ENCODE assay signal across 9 cellular contexts in genomic region chr12:51023625-51024395, GRCh38. TPM values are rescaled to one million over a fixed set of nuclear protein-coding genes. Genes with fewer than 3 reads are reported as not detected.
A peak's percentile ranks its signal among the peaks of the same experiment; 100 is the strongest.
DNase-seq lines count a peak whose midpoint lies in the region; ATAC-seq and TF ChIP-seq lines count a peak whose summit lies in the region.
"Had no signal": no experiment of that assay in that cellular context is flagged by ENCODE, and none has a peak within 500 bp of the region (broad histone marks: within the 10 kb centered on the region; RNA-seq: fewer than 3 reads in every experiment).

No MANE protein-coding gene starts in this region.

- TF ChIP-seq CTCF in AG10803 (conservative IDR thresholded peaks at IDR 0.05; ENCODE audit: low read length) (no peak), colonic mucosa (IDR thresholded peaks at IDR 0.05) (no peak)

- DNase-seq in AG10803 (ENCODE audit: low read depth) (no peak), M059J (ENCODE audit: low read depth) (peak; percentile 7), colonic mucosa (no peak), NCI-H2081 treated with DMSO at 0.1 percent for 48 hours (lab: John Stamatoyannopoulos, UW) (no peak)
- no peak for DNase-seq in natural killer cell treated with Interleukin-12 subunit alpha and Interleukin-12 subunit beta and Interleukin-15 and Interleukin-18, amount 100 ng/mL, for 72 hours (ENCODE audit: low spot score)
- DNase-seq in effector CD8-positive, alpha-beta T cell (lab: John Stamatoyannopoulos, UW) = no peak
- no peak for DNase-seq in stimulated activated CD8-positive, alpha-beta memory T cell treated with anti-CD3 and anti-CD28 coated beads, Interleukin-4, amount 100 ng/mL, for 48 hours

- peak overlapping the region; percentile 95 for H3K4me3 Mint-ChIP-seq in natural killer cell treated with Interleukin-12 subunit alpha and Interleukin-12 subunit beta and Interleukin-15 and Interleukin-18, amount 100 ng/mL, for 72 hours

- no peaks in the 10 kb centered on the region for H3K27me3 ChIP-seq in colonic mucosa

- intact Hi-C loops in colonic mucosa (cut with DNase I) = no loop called here

- H3K4me3 ChIP-seq in AG10803 (ENCODE audit: low read length) (peak overlapping the region; percentile 79), colonic mucosa (peak overlapping the region; percentile 87)

- H3K36me3 Mint-ChIP-seq in natural killer cell treated with Interleukin-12 subunit alpha and Interleukin-12 subunit beta and Interleukin-15 and Interleukin-18, amount 100 ng/mL, for 72 hours = no peaks in the 10 kb centered on the region

- no peaks in the 10 kb centered on the region for H3K36me3 ChIP-seq in colonic mucosa
- H3K36me3 ChIP-seq: neutrophil had no signal

- no peaks in the 10 kb centered on the region for H3K9me3 ChIP-seq in colonic mucosa
- H3K9me3 ChIP-seq: neutrophil had no signal

- H3K27ac ChIP-seq in colonic mucosa = peak overlapping the region; percentile 96
- H3K27ac ChIP-seq: neutrophil had no signal

- no peaks in the 10 kb centered on the region for H3K4me1 ChIP-seq in colonic mucosa

- peak overlapping the region; percentile 37 to 41 for H3K9ac ChIP-seq in colonic mucosa (ENCODE audit: low read depth in 2 of 2, low read length in 2 of 2)

- H3K9me3 Mint-ChIP-seq in natural killer cell treated with Interleukin-12 subunit alpha and Interleukin-12 subunit beta and Interleukin-15 and Interleukin-18, amount 100 ng/mL, for 72 hours = no peaks in the 10 kb centered on the region

- peak overlapping the region; percentile 92 to 93 for H3K27ac Mint-ChIP-seq in natural killer cell treated with Interleukin-12 subunit alpha and Interleukin-12 subunit beta and Interleukin-15 and Interleukin-18, amount 100 ng/mL, for 72 hours

- no peak for ATAC-seq in natural killer cell treated with Interleukin-12 subunit alpha and Interleukin-12 subunit beta and Interleukin-15 and Interleukin-18, amount 100 ng/mL, for 72 hours
- no peak for ATAC-seq in HG03342 (IDR thresholded peaks at IDR 0.05; ENCODE audit: unreplicated experiment)

- H3K27me3 Mint-ChIP-seq in natural killer cell treated with Interleukin-12 subunit alpha and Interleukin-12 subunit beta and Interleukin-15 and Interleukin-18, amount 100 ng/mL, for 72 hours = peaks cover 0 to 4% of the 10 kb centered on the region in 2 donors

- H3K4me1 Mint-ChIP-seq in natural killer cell treated with Interleukin-12 subunit alpha and Interleukin-12 subunit beta and Interleukin-15 and Interleukin-18, amount 100 ng/mL, for 72 hours (ENCODE audit: low read depth in 2 of 2) = peaks cover 40 to 48% of the 10 kb centered on the region in 2 donors

RNA-seq across cellular contexts. Expression of gene SLC11A2, which starts 2.4 kb away (rescaled TPM):
- total RNA-seq in M059J (2014; rRNA removed; shearing (Covaris generic)) = 13.7 and 17.9 TPM in 2 replicates
- 10 to 100 TPM; 51.6 to 52.0 TPM for total RNA-seq in colonic mucosa
- 10 to 100 TPM; 76.1 to 94.3 TPM for total RNA-seq in natural killer cell treated with Interleukin-12 subunit alpha and Interleukin-12 subunit beta and Interleukin-15 and Interleukin-18, amount 100 ng/mL, for 72 hours

RNA-seq across cellular contexts. Expression of gene LETMD1, which starts 24.3 kb away (rescaled TPM):
- 33.0 and 40.3 TPM in 2 replicates for total RNA-seq in M059J (2014; rRNA removed; shearing (Covaris generic))
- 10 to 100 TPM; 54.8 to 67.8 TPM for total RNA-seq in colonic mucosa
- 100 to 1,000 TPM in 1 of 2 donors, 10 to 100 TPM in 1; 46.5 to 106 TPM for total RNA-seq in natural killer cell treated with Interleukin-12 subunit alpha and Interleukin-12 subunit beta and Interleukin-15 and Interleukin-18, amount 100 ng/mL, for 72 hours

RNA-seq across cellular contexts. Expression of gene CSRNP2, which starts 59.6 kb away (rescaled TPM):
- total RNA-seq in M059J (2014; rRNA removed; shearing (Covaris generic)) = 12.6 and 16.8 TPM in 2 replicates
- total RNA-seq in colonic mucosa = 10 to 100 TPM; 13.6 to 17.1 TPM
- total RNA-seq in natural killer cell treated with Interleukin-12 subunit alpha and Interleukin-12 subunit beta and Interleukin-15 and Interleukin-18, amount 100 ng/mL, for 72 hours = 10 to 100 TPM; 24.1 to 32.7 TPM
